ENCODE assay signal across 29 cellular contexts in genomic region chr17:57697197-57697596, GRCh38. TPM values are rescaled to one million over a fixed set of nuclear protein-coding genes. Genes with fewer than 3 reads are reported as not detected.
"Had no signal": no experiment of that assay in that cellular context is flagged by ENCODE, and none has a peak within 500 bp of the region (broad histone marks: within the 10 kb centered on the region; RNA-seq: fewer than 3 reads in every experiment).

No MANE protein-coding gene starts in this region.

- H3K27ac Mint-ChIP-seq: activated CD4-positive, alpha-beta memory T cell treated with anti-CD3 and anti-CD28 coated beads for 36 hours; activated CD4-positive, alpha-beta T cell treated with anti-CD3 and anti-CD28 coated beads, Interleukin-2, amount 10 ng/mL, durations not matched to agents 7 days and 5 days; activated naive CD4-positive, alpha-beta T cell treated with anti-CD3 and anti-CD28 coated beads for 36 hours; activated naive CD4-positive, alpha-beta T cell treated with anti-CD3 and anti-CD28 coated beads, Interleukin-2, amount 50 U/mL, for 72 hours; activated T-helper 1 cell treated with anti-CD3 and anti-CD28 coated beads, Interleukin-12 subunit alpha, Interleukin-12 subunit beta, Interleukin-2, Interleukin-4 antibody, amounts not matched to agents 30 ng/mL and 10 ng/mL and 1 ng/mL, durations not matched to agents 14 hours and 24 hours and 36 hours; brain; T-helper 1 cell treated with Interleukin-12 subunit alpha and Interleukin-12 subunit beta and Interleukin-4 antibody, amounts not matched to agents 30 μg/mL and 1 μg/mL, for 36 hours; T-helper 2 cell treated with Interferon-gamma antibody and Interleukin-4, amounts not matched to agents 5 μg/mL and 100 μg/mL, for 36 hours had no signal

- H3K4me2 ChIP-seq: SK-N-SH had no signal

- ATAC-seq: PC-3 had no signal

- H3K9ac ChIP-seq: SK-N-SH had no signal

- H3K4me3 Mint-ChIP-seq: activated CD4-positive, alpha-beta memory T cell treated with anti-CD3 and anti-CD28 coated beads for 36 hours; activated CD4-positive, alpha-beta T cell treated with anti-CD3 and anti-CD28 coated beads, Interleukin-2, amount 10 ng/mL, durations not matched to agents 7 days and 5 days; activated naive CD4-positive, alpha-beta T cell treated with anti-CD3 and anti-CD28 coated beads for 36 hours; activated T-cell treated with anti-CD3 and anti-CD28 coated beads, Interleukin-2, amount 50 U/mL, for 4 hours; activated T-helper 1 cell treated with anti-CD3 and anti-CD28 coated beads, Interleukin-12 subunit alpha, Interleukin-12 subunit beta, Interleukin-2, Interleukin-4 antibody, amounts not matched to agents 30 ng/mL and 10 ng/mL and 1 ng/mL, durations not matched to agents 14 hours and 24 hours and 36 hours; brain; T-helper 1 cell treated with Interleukin-12 subunit alpha and Interleukin-12 subunit beta and Interleukin-4 antibody, amounts not matched to agents 30 μg/mL and 1 μg/mL, for 36 hours; T-helper 2 cell treated with Interferon-gamma antibody and Interleukin-4, amounts not matched to agents 5 μg/mL and 100 μg/mL, for 36 hours had no signal

- H3K36me3 ChIP-seq: Peyer's patch, SJSA1 had no signal

- FAIRE-seq: bronchial epithelial cell, TTC549 had no signal

- H3K27me3 Mint-ChIP-seq: activated CD4-positive, alpha-beta memory T cell treated with anti-CD3 and anti-CD28 coated beads for 36 hours; activated CD4-positive, alpha-beta T cell treated with anti-CD3 and anti-CD28 coated beads, Interleukin-2, amount 10 ng/mL, durations not matched to agents 7 days and 5 days; brain had no signal

- H3K4me1 ChIP-seq: SJSA1 had no signal

- H3K4me3 ChIP-seq: Peyer's patch, SJSA1 had no signal

- H3K9me3 ChIP-seq: Peyer's patch, SJSA1 had no signal

- DNase-seq: activated CD4-positive, alpha-beta T cell treated with anti-CD3 and anti-CD28 coated beads, Interleukin-2, amount 10 ng/mL, durations not matched to agents 7 days and 5 days; activated gamma-delta T cell treated with Interleukin-2 at 50 U/mL for 16 hours; activated T-cell treated with anti-CD3 and anti-CD28 coated beads for 4 hours; activated T-cell treated with anti-CD3 and anti-CD28 coated beads, Interleukin-2, amount 50 U/mL, for 4 hours; anterior cingulate cortex; MM.1S; NCI-H1092; NCI-H1436 treated with DMSO at 0.1 percent for 48 hours; NCI-H1694 treated with DMSO at 0.1 percent for 48 hours; NCI-H2029; NCI-H345; NCI-H524 treated with DMSO at 0.1 percent for 48 hours; PC-3; Peyer's patch; RPMI8226; SHP77 treated with DMSO at 0.1 percent for 48 hours; SK-N-SH had no signal

- H3K27ac ChIP-seq: Peyer's patch, SJSA1 had no signal

- H3K27me3 ChIP-seq: Peyer's patch had no signal

RNA-seq across cellular contexts. Expression of gene CCDC182, which starts 47.9 kb away (rescaled TPM):
- total RNA-seq: activated CD4-positive, alpha-beta memory T cell treated with anti-CD3 and anti-CD28 coated beads for 36 hours; activated CD4-positive, alpha-beta T cell treated with anti-CD3 and anti-CD28 coated beads, Interleukin-2, amount 10 ng/mL, durations not matched to agents 7 days and 5 days; activated naive CD4-positive, alpha-beta T cell treated with anti-CD3 and anti-CD28 coated beads for 36 hours; activated naive CD4-positive, alpha-beta T cell treated with anti-CD3 and anti-CD28 coated beads, Interleukin-2, amount 50 U/mL, for 72 hours; activated T-cell treated with anti-CD3 and anti-CD28 coated beads, Interleukin-2, amount 50 U/mL, for 4 hours; activated T-helper 1 cell treated with anti-CD3 and anti-CD28 coated beads, Interleukin-12 subunit alpha, Interleukin-12 subunit beta, Interleukin-2, Interleukin-4 antibody, amounts not matched to agents 30 ng/mL and 10 ng/mL and 1 ng/mL, durations not matched to agents 14 hours and 24 hours and 36 hours; bronchial epithelial cell; LHCN-M2; NCI-H460; PC-3; Peyer's patch; SJSA1 had no signal
- polyA plus RNA-seq: SK-N-SH had no signal
